Comparison of ENCODE assay signal across 14 cellular contexts in the genomic region with DNA sequence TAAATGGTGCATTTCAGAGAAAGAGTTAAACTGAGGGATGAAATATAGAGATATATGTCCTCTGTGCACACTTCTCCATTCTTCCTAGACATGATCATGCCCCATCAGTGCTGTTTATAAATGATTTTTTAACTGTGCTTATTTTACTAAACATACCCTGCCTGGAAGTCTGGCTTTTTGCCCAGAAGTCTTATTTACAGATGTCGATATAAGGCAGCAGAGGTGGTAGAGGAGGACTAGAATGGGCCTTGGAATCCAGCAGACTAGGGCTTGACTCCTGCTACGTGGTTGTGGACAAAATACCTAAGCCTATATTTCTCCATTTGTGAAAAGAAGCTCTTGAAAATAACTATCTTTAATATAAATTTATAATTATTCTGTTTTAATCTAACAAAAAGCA.
"Had no signal": no experiment of that assay in that cellular context is flagged by ENCODE, and none has a peak within 500 bp of the region (broad histone marks: within the 10 kb centered on the region; RNA-seq: fewer than 3 reads in every experiment).

No MANE protein-coding gene starts in this region.

- H3K27ac ChIP-seq: left ventricle myocardium inferior, neutrophil, parathyroid adenoma, sigmoid colon, VCaP had no signal

- DNase-seq: activated CD4-positive, alpha-beta memory T cell treated with anti-CD3 and anti-CD28 coated beads, Interleukin-2, amount 10 ng/mL, durations not matched to agents 7 days and 5 days; activated effector memory CD4-positive, alpha-beta T cell treated with Interleukin-2 at 50 U/mL for 16 hours; activated T-cell treated with anti-CD3 and anti-CD28 coated beads, Interleukin-2, amount 50 U/mL, for 24 hours; hypothalamus; left ventricle myocardium inferior; natural killer cell; sigmoid colon; stimulated activated CD4-positive, alpha-beta T cell treated with anti-CD3 and anti-CD28 coated beads, Interleukin-1b, Interleukin-23, amount 100 ng/mL, for 48 hours; stimulated activated naive CD8-positive, alpha-beta T cell treated with anti-CD3 and anti-CD28 coated beads, Interleukin-15, amount 100 ng/mL, for 72 hours had no signal

- H3K36me3 ChIP-seq: left ventricle myocardium inferior, neutrophil, sigmoid colon had no signal

- H3K79me2 ChIP-seq: parathyroid adenoma had no signal

- H3K4me3 Mint-ChIP-seq: activated CD4-positive, alpha-beta memory T cell treated with anti-CD3 and anti-CD28 coated beads, Interleukin-2, amount 10 ng/mL, durations not matched to agents 7 days and 5 days; activated naive CD4-positive, alpha-beta T cell treated with anti-CD3 and anti-CD28 coated beads, Interleukin-2, amount 50 U/mL, for 24 hours; activated T-cell treated with anti-CD3 and anti-CD28 coated beads, Interleukin-2, amount 50 U/mL, for 24 hours; natural killer cell; stimulated activated naive CD8-positive, alpha-beta T cell treated with anti-CD3 and anti-CD28 coated beads, Interleukin-15, amount 100 ng/mL, for 72 hours; type B pancreatic cell had no signal

- H3K9me3 ChIP-seq: left ventricle myocardium inferior, neutrophil, sigmoid colon had no signal

- H3K4me1 Mint-ChIP-seq: activated CD4-positive, alpha-beta memory T cell treated with anti-CD3 and anti-CD28 coated beads, Interleukin-2, amount 10 ng/mL, durations not matched to agents 7 days and 5 days; activated naive CD4-positive, alpha-beta T cell treated with anti-CD3 and anti-CD28 coated beads, Interleukin-2, amount 50 U/mL, for 24 hours; natural killer cell; stimulated activated naive CD8-positive, alpha-beta T cell treated with anti-CD3 and anti-CD28 coated beads, Interleukin-15, amount 100 ng/mL, for 72 hours had no signal

- H2AFZ ChIP-seq: parathyroid adenoma had no signal

- H3K4me3 ChIP-seq: left ventricle myocardium inferior, sigmoid colon had no signal

- H3K4me1 ChIP-seq: left ventricle myocardium inferior, parathyroid adenoma, sigmoid colon had no signal

- H3K9me3 Mint-ChIP-seq: activated naive CD4-positive, alpha-beta T cell treated with anti-CD3 and anti-CD28 coated beads, Interleukin-2, amount 50 U/mL, for 24 hours; activated T-cell treated with anti-CD3 and anti-CD28 coated beads, Interleukin-2, amount 50 U/mL, for 24 hours; stimulated activated naive CD8-positive, alpha-beta T cell treated with anti-CD3 and anti-CD28 coated beads, Interleukin-15, amount 100 ng/mL, for 72 hours; type B pancreatic cell had no signal

- H3K27me3 Mint-ChIP-seq: activated CD4-positive, alpha-beta memory T cell treated with anti-CD3 and anti-CD28 coated beads, Interleukin-2, amount 10 ng/mL, durations not matched to agents 7 days and 5 days; activated naive CD4-positive, alpha-beta T cell treated with anti-CD3 and anti-CD28 coated beads, Interleukin-2, amount 50 U/mL, for 24 hours; activated T-cell treated with anti-CD3 and anti-CD28 coated beads, Interleukin-2, amount 50 U/mL, for 24 hours; stimulated activated naive CD8-positive, alpha-beta T cell treated with anti-CD3 and anti-CD28 coated beads, Interleukin-15, amount 100 ng/mL, for 72 hours had no signal

- ATAC-seq: natural killer cell; stimulated activated naive CD8-positive, alpha-beta T cell treated with anti-CD3 and anti-CD28 coated beads, Interleukin-15, amount 100 ng/mL, for 72 hours had no signal

- H3K27ac Mint-ChIP-seq: activated CD4-positive, alpha-beta memory T cell treated with anti-CD3 and anti-CD28 coated beads, Interleukin-2, amount 10 ng/mL, durations not matched to agents 7 days and 5 days; activated naive CD4-positive, alpha-beta T cell treated with anti-CD3 and anti-CD28 coated beads, Interleukin-2, amount 50 U/mL, for 24 hours; activated T-cell treated with anti-CD3 and anti-CD28 coated beads, Interleukin-2, amount 50 U/mL, for 24 hours; natural killer cell; stimulated activated naive CD8-positive, alpha-beta T cell treated with anti-CD3 and anti-CD28 coated beads, Interleukin-15, amount 100 ng/mL, for 72 hours; type B pancreatic cell had no signal

- H3K36me3 Mint-ChIP-seq: activated naive CD4-positive, alpha-beta T cell treated with anti-CD3 and anti-CD28 coated beads, Interleukin-2, amount 50 U/mL, for 24 hours; natural killer cell; type B pancreatic cell had no signal

- H3K27me3 ChIP-seq: neutrophil, sigmoid colon had no signal
